ENCODE assay signal across 1 cellular context in the genomic region with DNA sequence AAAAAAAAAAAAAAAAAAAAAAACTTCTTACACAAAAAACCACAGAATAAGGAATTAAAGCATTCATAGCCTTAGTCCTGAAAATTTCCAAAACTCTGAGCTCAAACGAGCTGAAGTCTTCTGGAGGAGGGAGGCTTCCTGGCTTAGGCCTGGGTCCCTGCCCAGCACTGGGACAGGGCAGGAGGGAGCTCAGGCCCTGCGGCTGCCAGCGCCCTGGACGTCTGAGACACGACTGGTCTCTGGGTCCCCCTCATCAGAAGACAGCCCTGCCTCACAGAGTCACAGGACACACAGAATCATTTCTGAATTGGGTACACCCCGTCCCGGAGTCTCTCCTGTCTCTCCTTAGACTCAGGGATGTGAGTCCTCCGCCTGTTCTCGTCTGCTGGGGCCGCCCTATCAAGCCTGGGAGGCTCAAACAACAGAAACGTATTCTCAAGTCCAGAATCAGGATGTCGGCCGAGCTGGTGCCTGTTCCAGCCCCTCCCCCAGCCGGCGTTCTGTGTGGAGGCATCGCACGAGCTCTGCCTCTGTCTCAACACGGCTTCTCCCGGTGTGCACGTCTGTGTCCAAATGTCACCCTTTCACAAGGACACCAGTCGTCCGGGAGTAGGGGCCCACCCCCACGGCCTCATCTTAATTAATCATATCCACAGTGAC.
TF ChIP-seq lines count a peak whose summit lies in the region.

No MANE protein-coding gene starts in this region.

TF ChIP-seq in GM23338, 12 proteins besides CTCF, POLR2A, EP300 and RAD21 (continued from another document):
- TF ChIP-seq, protein P1, sequence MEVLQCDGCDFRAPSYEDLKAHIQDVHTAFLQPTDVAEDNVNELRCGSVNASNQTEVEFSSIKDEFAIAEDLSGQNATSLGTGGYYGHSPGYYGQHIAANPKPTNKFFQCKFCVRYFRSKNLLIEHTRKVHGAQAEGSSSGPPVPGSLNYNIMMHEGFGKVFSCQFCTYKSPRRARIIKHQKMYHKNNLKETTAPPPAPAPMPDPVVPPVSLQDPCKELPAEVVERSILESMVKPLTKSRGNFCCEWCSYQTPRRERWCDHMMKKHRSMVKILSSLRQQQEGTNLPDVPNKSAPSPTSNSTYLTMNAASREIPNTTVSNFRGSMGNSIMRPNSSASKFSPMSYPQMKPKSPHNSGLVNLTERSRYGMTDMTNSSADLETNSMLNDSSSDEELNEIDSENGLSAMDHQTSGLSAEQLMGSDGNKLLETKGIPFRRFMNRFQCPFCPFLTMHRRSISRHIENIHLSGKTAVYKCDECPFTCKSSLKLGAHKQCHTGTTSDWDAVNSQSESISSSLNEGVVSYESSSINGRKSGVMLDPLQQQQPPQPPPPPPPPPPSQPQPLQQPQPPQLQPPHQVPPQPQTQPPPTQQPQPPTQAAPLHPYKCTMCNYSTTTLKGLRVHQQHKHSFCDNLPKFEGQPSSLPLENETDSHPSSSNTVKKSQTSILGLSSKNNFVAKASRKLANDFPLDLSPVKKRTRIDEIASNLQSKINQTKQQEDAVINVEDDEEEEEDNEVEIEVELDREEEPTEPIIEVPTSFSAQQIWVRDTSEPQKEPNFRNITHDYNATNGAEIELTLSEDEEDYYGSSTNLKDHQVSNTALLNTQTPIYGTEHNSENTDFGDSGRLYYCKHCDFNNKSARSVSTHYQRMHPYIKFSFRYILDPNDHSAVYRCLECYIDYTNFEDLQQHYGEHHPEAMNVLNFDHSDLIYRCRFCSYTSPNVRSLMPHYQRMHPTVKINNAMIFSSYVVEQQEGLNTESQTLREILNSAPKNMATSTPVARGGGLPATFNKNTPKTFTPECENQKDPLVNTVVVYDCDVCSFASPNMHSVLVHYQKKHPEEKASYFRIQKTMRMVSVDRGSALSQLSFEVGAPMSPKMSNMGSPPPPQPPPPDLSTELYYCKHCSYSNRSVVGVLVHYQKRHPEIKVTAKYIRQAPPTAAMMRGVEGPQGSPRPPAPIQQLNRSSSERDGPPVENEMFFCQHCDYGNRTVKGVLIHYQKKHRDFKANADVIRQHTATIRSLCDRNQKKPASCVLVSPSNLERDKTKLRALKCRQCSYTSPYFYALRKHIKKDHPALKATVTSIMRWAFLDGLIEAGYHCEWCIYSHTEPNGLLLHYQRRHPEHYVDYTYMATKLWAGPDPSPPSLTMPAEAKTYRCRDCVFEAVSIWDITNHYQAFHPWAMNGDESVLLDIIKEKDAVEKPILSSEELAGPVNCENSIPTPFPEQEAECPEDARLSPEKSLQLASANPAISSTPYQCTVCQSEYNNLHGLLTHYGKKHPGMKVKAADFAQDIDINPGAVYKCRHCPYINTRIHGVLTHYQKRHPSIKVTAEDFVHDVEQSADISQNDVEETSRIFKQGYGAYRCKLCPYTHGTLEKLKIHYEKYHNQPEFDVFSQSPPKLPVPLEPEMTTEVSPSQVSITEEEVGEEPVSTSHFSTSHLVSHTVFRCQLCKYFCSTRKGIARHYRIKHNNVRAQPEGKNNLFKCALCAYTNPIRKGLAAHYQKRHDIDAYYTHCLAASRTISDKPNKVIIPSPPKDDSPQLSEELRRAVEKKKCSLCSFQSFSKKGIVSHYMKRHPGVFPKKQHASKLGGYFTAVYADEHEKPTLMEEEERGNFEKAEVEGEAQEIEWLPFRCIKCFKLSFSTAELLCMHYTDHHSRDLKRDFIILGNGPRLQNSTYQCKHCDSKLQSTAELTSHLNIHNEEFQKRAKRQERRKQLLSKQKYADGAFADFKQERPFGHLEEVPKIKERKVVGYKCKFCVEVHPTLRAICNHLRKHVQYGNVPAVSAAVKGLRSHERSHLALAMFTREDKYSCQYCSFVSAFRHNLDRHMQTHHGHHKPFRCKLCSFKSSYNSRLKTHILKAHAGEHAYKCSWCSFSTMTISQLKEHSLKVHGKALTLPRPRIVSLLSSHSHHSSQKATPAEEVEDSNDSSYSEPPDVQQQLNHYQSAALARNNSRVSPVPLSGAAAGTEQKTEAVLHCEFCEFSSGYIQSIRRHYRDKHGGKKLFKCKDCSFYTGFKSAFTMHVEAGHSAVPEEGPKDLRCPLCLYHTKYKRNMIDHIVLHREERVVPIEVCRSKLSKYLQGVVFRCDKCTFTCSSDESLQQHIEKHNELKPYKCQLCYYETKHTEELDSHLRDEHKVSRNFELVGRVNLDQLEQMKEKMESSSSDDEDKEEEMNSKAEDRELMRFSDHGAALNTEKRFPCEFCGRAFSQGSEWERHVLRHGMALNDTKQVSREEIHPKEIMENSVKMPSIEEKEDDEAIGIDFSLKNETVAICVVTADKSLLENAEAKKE (CRISPR knock-in tag; IDR thresholded peaks at IDR 0.05): no peak
- TF ChIP-seq STAT1 (IDR thresholded peaks at IDR 0.05; ENCODE audit: unreplicated experiment): no peak
